In genomic region chr4:122091836-122092235, GRCh38 we compare ENCODE assay signal across 33 cellular contexts.
"Had no signal": no experiment of that assay in that cellular context is flagged by ENCODE, and none has a peak within 500 bp of the region (broad histone marks: within the 10 kb centered on the region; RNA-seq: fewer than 3 reads in every experiment).

No MANE protein-coding gene starts in this region.

- H3K36me3 ChIP-seq: MG63 had no signal

- H3K4me2 ChIP-seq: KMS-11 had no signal

- H3K9me3 ChIP-seq: MG63 had no signal

- H3K9ac ChIP-seq: KMS-11 had no signal

- H3K27me3 ChIP-seq: MG63 had no signal

- H3K4me3 ChIP-seq: MG63 had no signal

- DNase-seq: Karpas-422, Kasumi-1, MG63, MM.1S, MV-4-11, NCI-H1048, NCI-H1092, NCI-H1092 treated with DMSO at 0.1 percent for 48 hours, NCI-H1105, NCI-H1105 treated with DMSO at 0.1 percent for 48 hours, NCI-H1417, NCI-H1417 treated with DMSO at 0.1 percent for 48 hours, NCI-H1436, NCI-H1436 treated with DMSO at 0.1 percent for 48 hours, NCI-H146, NCI-H1694, NCI-H1694 treated with DMSO at 0.1 percent for 48 hours, NCI-H187, NCI-H187 treated with DMSO at 0.1 percent for 48 hours, NCI-H1930, NCI-H2029, NCI-H2029 treated with DMSO at 0.1 percent for 48 hours, NCI-H2081, NCI-H2081 treated with DMSO at 0.1 percent for 48 hours, NCI-H2107, NCI-H2171, NCI-H2171 treated with DMSO at 0.1 percent for 48 hours, NCI-H2227 treated with DMSO at 0.1 percent for 48 hours, NCI-H226, NCI-H345, NCI-H446, NCI-H446 treated with DMSO at 0.1 percent for 48 hours had no signal

- H3K27ac ChIP-seq: KMS-11 had no signal
